15 cellular contexts compared by ENCODE assay signal in genomic region chr18:36519358-36519757, GRCh38.
A peak's percentile ranks its signal among the peaks of the same experiment; 100 is the strongest.
DNase-seq lines count a peak whose midpoint lies in the region; ATAC-seq and TF ChIP-seq lines count a peak whose summit lies in the region.
"Had no signal": no experiment of that assay in that cellular context is flagged by ENCODE, and none has a peak within 500 bp of the region (broad histone marks: within the 10 kb centered on the region; RNA-seq: fewer than 3 reads in every experiment).

No MANE protein-coding gene starts in this region.

- no peak for TF ChIP-seq RAD21 in IMR-90 (IDR thresholded peaks at IDR 0.05; ENCODE audit: low read length)

- peaks cover 21% of the 10 kb centered on the region for H3K9me1 ChIP-seq in IMR-90 (ENCODE audit: insufficient read depth, low read length)

- BruUV-seq in IMR-90 (replicated peaks; lab: Mats Ljungman, UMichigan): no TSS peak

- dilution Hi-C loops in IMR-90 (cut with HindIII; ENCODE audit: low sequenced_read_pairs, unreplicated experiment): no loop called here

- H4K5ac ChIP-seq in IMR-90 (ENCODE audit: low read depth, low read length): no peak overlapping the region

- no peak for TF ChIP-seq POLR2A in IMR-90 (IDR thresholded peaks at IDR 0.05; ENCODE audit: low read depth, low read length)

- H3K23ac ChIP-seq in IMR-90 (ENCODE audit: low read depth, low read length): no peak overlapping the region

- H4K20me1 ChIP-seq in IMR-90 (ENCODE audit: insufficient read depth, low read length): peaks cover 3% of the 10 kb centered on the region; the same call in 1 of the 2 replicates

- H4K8ac ChIP-seq in IMR-90 (ENCODE audit: low read depth in 2 of 2, low read length in 2 of 2): 0 out of 4 replicates have a peak overlapping the region, but pooled peaks of 1 of the 2 experiments have one; percentile 8

- no peak overlapping the region for H3K56ac ChIP-seq in IMR-90 (ENCODE audit: extremely low read depth, insufficient read depth, low read length)

- H3K27me3 ChIP-seq in AG04450 (ENCODE audit: control insufficient read depth, insufficient read depth, low read length) (no peaks in the 10 kb centered on the region), IMR-90 (ENCODE audit: control insufficient read depth, insufficient read depth, low read length) (no peaks in the 10 kb centered on the region)
- H3K27me3 ChIP-seq: uterus had no signal

- intact Hi-C loops in IMR-90 (cut with micrococcal nuclease): no loop called here

- in situ Hi-C loops in IMR-90 (cut with MboI; ENCODE audit: low sequenced_read_pairs): no loop called here

- H3K9me3 ChIP-seq in AG04450 (ENCODE audit: control insufficient read depth, insufficient read depth, low read length) (no peaks in the 10 kb centered on the region), IMR-90 (ENCODE audit: control insufficient read depth, insufficient read depth, low read length) (no peaks in the 10 kb centered on the region)
- H3K9me3 ChIP-seq: spleen, uterus had no signal

- DNase-seq in AG04450 (ENCODE audit: low read depth, low spot score): peak; percentile 10
- DNase-seq in IMR-90: peak; percentile 52
- peak; percentile 46 for DNase-seq in fibroblast of mammary gland (ENCODE audit: low read depth)
- DNase-seq in NCI-H446 (lab: John Stamatoyannopoulos, UW): no peak
- no peak for DNase-seq in coronary artery (ENCODE audit: low spot score)
- no peak for DNase-seq in DMS79 treated with DMSO at 0.1 percent for 48 hours (lab: John Stamatoyannopoulos, UW)
- DNase-seq: activated CD4-positive, alpha-beta T cell treated with anti-CD3 and anti-CD28 coated beads for 36 hours; activated effector memory CD4-positive, alpha-beta T cell treated with anti-CD3 and anti-CD28 coated beads, Interleukin-2, amount 50 U/mL, for 16 hours; NCI-H69; nephron progenitor cell; spleen; uterus had no signal

- POLR2A ChIA-PET in AG04450 (lab: Yijun Ruan, JAX): interaction anchor here (0.6 kb wide), 1 partner anchor 8 kb away, joined by 7 read pairs; no protein-coding TSS in a partner anchor
- POLR2A ChIA-PET in IMR-90 (lab: Charles Lee; ENCODE audit: unreplicated experiment): interaction anchor here (0.6 kb wide), 1 partner anchor 39 kb away, joined by 3 read pairs; no protein-coding TSS in a partner anchor

- H3K18ac ChIP-seq in IMR-90 (ENCODE audit: low read depth, low read length): no peak overlapping the region

- peak overlapping the region; percentile 45 for H2AFZ ChIP-seq in IMR-90 (replicated peaks; ENCODE audit: low read length, poor library complexity)

- H2AK9ac ChIP-seq in IMR-90 (replicated peaks; ENCODE audit: low read depth, low read length, poor library complexity): peak overlapping the region; percentile 11

- TF ChIP-seq CTCF in AG04450 (IDR thresholded peaks at IDR 0.05; ENCODE audit: low read depth, low read length) (no peak), IMR-90 (conservative IDR thresholded peaks at IDR 0.05; ENCODE audit: low read depth, low read length) (no peak), fibroblast of mammary gland (conservative IDR thresholded peaks at IDR 0.05; ENCODE audit: control insufficient read depth, insufficient read depth, low read depth, low read length) (no peak), coronary artery (IDR thresholded peaks at IDR 0.05) (no peak)

- H3K36me3 ChIP-seq in IMR-90 (ENCODE audit: control insufficient read depth, insufficient read depth, low read length): no peaks in the 10 kb centered on the region
- H3K36me3 ChIP-seq: spleen, uterus had no signal

- H2BK20ac ChIP-seq in IMR-90 (ENCODE audit: low read depth, low read length): no peak overlapping the region; the same call in 1 of the 2 replicates

- H3K79me1 ChIP-seq in IMR-90 (ENCODE audit: low read depth in 1 of 2, low read length in 2 of 2): peaks cover 0 to 11% of the 10 kb centered on the region in 2 experiments; a peak in 1 of 4 replicates

- ATAC-seq in GM18907 (IDR thresholded peaks at IDR 0.05; ENCODE audit: unreplicated experiment): peak; percentile 71
- ATAC-seq in IMR-90 (ENCODE audit: low read depth): peak; percentile 78
- no peak for ATAC-seq in GM19035 (IDR thresholded peaks at IDR 0.05; ENCODE audit: unreplicated experiment)
- ATAC-seq: activated CD4-positive, alpha-beta T cell treated with anti-CD3 and anti-CD28 coated beads for 36 hours had no signal

- H3K4me1 ChIP-seq in IMR-90 (ENCODE audit: control insufficient read depth, insufficient read depth, low read length): peaks cover 11% of the 10 kb centered on the region
- H3K4me1 ChIP-seq: spleen, uterus had no signal

- no peak overlapping the region for H4K91ac ChIP-seq in IMR-90 (ENCODE audit: insufficient read depth, low read depth, low read length)

- H3K4me2 ChIP-seq in IMR-90 (ENCODE audit: low read depth, low read length): no peak overlapping the region

- H3K4ac ChIP-seq in IMR-90 (ENCODE audit: low read depth, low read length): no peak overlapping the region

- WGBS in IMR-90 (ENCODE audit: extremely low coverage in 2 of 2, insufficient read length in 1 of 2), 2 experiments: 29% methylated on average over 1 of the region's 3 CpGs; no CpG with 5 or more reads in 1 of the 2 experiments

- H3K27ac ChIP-seq in AG04450 (ENCODE audit: low read depth, low read length) (no peak overlapping the region), IMR-90 (ENCODE audit: insufficient read depth, low read length) (no peak overlapping the region), coronary artery (no peak overlapping the region)
- H3K27ac ChIP-seq: SK-N-MC, spleen, uterus had no signal

- no peak overlapping the region for H3K9ac ChIP-seq in IMR-90 (ENCODE audit: low read depth, low read length)

- H2AK5ac ChIP-seq in IMR-90 (ENCODE audit: low read depth, low read length): peak overlapping the region; percentile 5; the same call in 1 of the 2 replicates

- CTCF ChIA-PET in AG04450 (lab: Charles Lee) (interaction anchor here (0.6 to 1.2 kb wide), 2 partner anchors 168 to 173 kb away, joined by 3 read pairs; no protein-coding TSS in a partner anchor), IMR-90 (lab: Yijun Ruan, JAX) (interaction anchor here (0.7 kb wide), 1 partner anchor 9 kb away, joined by 3 read pairs; no protein-coding TSS in a partner anchor)

- H2BK15ac ChIP-seq in IMR-90 (ENCODE audit: low read depth, low read length): no peak overlapping the region

- 0 out of 2 replicates have a peak overlapping the region, but pooled peaks have one; percentile 30 for H3K14ac ChIP-seq in IMR-90 (replicated peaks; ENCODE audit: low read depth, low read length)

- no peak overlapping the region for H2BK5ac ChIP-seq in IMR-90 (ENCODE audit: low read depth, low read length, poor library complexity, severe bottlenecking)

- no peak overlapping the region for H2BK120ac ChIP-seq in IMR-90 (ENCODE audit: low read depth, low read length)

- H3K4me3 ChIP-seq in AG04450 (ENCODE audit: low read depth, low read length) (no peak overlapping the region), IMR-90 (ENCODE audit: insufficient read depth, low read depth, low read length) (no peak overlapping the region), fibroblast of mammary gland (ENCODE audit: control insufficient read depth, low read depth, low read length) (no peak overlapping the region), coronary artery (no peak overlapping the region)
- H3K4me3 ChIP-seq: SK-N-MC, spleen, uterus had no signal

TF ChIP-seq in IMR-90, 13 proteins besides CTCF, POLR2A, EP300 and RAD21:
- TF ChIP-seq BHLHE40 (IDR thresholded peaks at IDR 0.05; ENCODE audit: low read depth, low read length) (no peak), NFE2L2 (IDR thresholded peaks at IDR 0.05; ENCODE audit: low read depth, low read length) (no peak), SMC3 (IDR thresholded peaks at IDR 0.05; ENCODE audit: low read depth, low read length) (no peak), CHD1 (IDR thresholded peaks at IDR 0.05; ENCODE audit: low read depth, low read length) (no peak), MAFK (IDR thresholded peaks at IDR 0.05; ENCODE audit: low read depth, low read length) (no peak), MXI1 (IDR thresholded peaks at IDR 0.05; ENCODE audit: borderline replicate concordance, low read depth, low read length) (no peak), USF2 (IDR thresholded peaks at IDR 0.05; ENCODE audit: low read depth, low read length) (no peak), RFX5 (IDR thresholded peaks at IDR 0.05; ENCODE audit: low read depth, low read length) (no peak), MAZ (IDR thresholded peaks at IDR 0.05; ENCODE audit: borderline replicate concordance, low read depth, low read length) (no peak; the same call in 1 of the 2 replicates), CEBPB (IDR thresholded peaks at IDR 0.05; ENCODE audit: low read depth, low read length) (no peak)

Comparison
In these comparisons a context has a peak if more than half of its experiments do, and no peak if none do; other contexts are left out.
1. DNase-seq: peak in AG04450 (single experiment), IMR-90 (single experiment) and fibroblast of mammary gland (single experiment); none in NCI-H446 (0 of 2), coronary artery (single experiment) and DMS79 treated with DMSO at 0.1 percent for 48 hours (single experiment).